ENCODE assay signal across 1 cellular context in the genomic region with DNA sequence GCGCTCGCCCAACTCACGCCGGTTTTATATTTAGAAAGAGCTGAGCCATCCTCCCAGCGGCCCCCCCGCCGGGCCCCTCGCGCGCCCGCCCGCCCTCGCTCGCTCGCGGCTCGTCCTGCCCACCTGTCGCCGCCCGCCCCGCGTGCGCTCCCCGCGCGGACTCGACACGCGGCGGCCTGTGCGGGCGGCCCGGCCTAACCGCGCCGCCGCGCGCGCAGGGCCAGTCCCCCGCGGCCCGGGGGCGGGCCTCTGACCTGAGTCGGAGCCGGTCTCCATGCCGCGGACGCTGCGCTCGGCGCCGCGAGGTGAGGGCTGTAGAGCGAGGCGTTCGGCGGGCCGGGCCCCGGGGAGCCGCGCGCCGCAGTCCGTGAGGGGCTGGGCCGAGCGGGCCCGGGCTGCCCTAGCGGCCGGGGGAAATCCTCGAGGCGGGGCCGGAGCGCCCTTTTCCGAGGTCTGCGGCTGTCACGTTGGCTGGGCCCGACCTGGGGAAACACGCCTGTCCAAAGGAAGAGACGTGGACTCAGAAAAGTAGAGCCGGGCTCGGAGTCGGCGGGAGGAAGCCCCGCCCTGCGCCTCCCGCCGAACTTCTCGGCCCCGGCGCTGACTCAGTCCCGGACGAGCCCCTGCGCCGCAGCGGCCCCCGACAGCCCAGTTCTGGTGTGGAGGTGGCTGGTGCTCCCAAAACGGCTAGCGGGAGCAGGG.
TF ChIP-seq lines count a peak whose summit lies in the region.

A gene with protein sequence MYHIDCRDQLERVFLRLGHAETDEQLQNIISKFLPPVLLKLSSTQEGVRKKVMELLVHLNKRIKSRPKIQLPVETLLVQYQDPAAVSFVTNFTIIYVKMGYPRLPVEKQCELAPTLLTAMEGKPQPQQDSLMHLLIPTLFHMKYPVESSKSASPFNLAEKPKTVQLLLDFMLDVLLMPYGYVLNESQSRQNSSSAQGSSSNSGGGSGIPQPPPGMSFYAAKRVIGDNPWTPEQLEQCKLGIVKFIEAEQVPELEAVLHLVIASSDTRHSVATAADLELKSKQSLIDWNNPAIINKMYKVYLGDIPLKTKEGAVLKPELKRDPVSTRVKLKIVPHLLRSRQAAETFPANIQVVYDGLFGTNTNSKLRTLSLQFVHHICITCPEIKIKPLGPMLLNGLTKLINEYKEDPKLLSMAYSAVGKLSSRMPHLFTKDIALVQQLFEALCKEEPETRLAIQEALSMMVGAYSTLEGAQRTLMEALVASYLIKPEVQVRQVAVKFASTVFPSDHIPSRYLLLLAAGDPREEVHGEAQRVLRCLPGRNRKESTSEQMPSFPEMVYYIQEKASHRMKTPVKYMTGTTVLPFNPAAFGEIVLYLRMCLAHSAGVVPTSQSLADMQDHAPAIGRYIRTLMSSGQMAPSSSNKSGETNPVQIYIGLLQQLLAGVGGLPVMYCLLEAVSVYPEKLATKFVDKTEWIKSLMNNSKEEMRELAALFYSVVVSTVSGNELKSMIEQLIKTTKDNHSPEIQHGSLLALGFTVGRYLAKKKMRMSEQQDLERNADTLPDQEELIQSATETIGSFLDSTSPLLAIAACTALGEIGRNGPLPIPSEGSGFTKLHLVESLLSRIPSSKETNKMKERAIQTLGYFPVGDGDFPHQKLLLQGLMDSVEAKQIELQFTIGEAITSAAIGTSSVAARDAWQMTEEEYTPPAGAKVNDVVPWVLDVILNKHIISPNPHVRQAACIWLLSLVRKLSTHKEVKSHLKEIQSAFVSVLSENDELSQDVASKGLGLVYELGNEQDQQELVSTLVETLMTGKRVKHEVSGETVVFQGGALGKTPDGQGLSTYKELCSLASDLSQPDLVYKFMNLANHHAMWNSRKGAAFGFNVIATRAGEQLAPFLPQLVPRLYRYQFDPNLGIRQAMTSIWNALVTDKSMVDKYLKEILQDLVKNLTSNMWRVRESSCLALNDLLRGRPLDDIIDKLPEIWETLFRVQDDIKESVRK (N-terminal part only) (minus strand): TSS at position 522 of the 702 bp plus-strand sequence. CDS start 11,465 bp downstream, outside the sequence.

TF ChIP-seq in GM12878, 131 proteins besides CTCF, POLR2A, EP300 and RAD21 (continued from another document and continues in another):
- TF ChIP-seq EGR1 (IDR thresholded peaks at IDR 0.05; ENCODE audit: borderline replicate concordance in 1 of 2, low read depth in 2 of 2, low read length in 2 of 2) = no peak; a peak in 1 of 3 replicates
- TF ChIP-seq SRF (IDR thresholded peaks at IDR 0.05; ENCODE audit: low read depth in 2 of 2, low read length in 2 of 2) = no peak
- TF ChIP-seq DPF2 (IDR thresholded peaks at IDR 0.05) = peak; percentile 75
- TF ChIP-seq BACH1 (IDR thresholded peaks at IDR 0.05; ENCODE audit: borderline replicate concordance) = peak; percentile 52
- TF ChIP-seq, protein P1, sequence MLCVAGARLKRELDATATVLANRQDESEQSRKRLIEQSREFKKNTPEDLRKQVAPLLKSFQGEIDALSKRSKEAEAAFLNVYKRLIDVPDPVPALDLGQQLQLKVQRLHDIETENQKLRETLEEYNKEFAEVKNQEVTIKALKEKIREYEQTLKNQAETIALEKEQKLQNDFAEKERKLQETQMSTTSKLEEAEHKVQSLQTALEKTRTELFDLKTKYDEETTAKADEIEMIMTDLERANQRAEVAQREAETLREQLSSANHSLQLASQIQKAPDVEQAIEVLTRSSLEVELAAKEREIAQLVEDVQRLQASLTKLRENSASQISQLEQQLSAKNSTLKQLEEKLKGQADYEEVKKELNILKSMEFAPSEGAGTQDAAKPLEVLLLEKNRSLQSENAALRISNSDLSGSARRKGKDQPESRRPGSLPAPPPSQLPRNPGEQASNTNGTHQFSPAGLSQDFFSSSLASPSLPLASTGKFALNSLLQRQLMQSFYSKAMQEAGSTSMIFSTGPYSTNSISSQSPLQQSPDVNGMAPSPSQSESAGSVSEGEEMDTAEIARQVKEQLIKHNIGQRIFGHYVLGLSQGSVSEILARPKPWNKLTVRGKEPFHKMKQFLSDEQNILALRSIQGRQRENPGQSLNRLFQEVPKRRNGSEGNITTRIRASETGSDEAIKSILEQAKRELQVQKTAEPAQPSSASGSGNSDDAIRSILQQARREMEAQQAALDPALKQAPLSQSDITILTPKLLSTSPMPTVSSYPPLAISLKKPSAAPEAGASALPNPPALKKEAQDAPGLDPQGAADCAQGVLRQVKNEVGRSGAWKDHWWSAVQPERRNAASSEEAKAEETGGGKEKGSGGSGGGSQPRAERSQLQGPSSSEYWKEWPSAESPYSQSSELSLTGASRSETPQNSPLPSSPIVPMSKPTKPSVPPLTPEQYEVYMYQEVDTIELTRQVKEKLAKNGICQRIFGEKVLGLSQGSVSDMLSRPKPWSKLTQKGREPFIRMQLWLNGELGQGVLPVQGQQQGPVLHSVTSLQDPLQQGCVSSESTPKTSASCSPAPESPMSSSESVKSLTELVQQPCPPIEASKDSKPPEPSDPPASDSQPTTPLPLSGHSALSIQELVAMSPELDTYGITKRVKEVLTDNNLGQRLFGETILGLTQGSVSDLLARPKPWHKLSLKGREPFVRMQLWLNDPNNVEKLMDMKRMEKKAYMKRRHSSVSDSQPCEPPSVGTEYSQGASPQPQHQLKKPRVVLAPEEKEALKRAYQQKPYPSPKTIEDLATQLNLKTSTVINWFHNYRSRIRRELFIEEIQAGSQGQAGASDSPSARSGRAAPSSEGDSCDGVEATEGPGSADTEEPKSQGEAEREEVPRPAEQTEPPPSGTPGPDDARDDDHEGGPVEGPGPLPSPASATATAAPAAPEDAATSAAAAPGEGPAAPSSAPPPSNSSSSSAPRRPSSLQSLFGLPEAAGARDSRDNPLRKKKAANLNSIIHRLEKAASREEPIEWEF (IDR thresholded peaks at IDR 0.05; ENCODE audit: insufficient replicate concordance, low read depth, low read length) = no peak
- no peak for TF ChIP-seq BCL11A (IDR thresholded peaks at IDR 0.05; ENCODE audit: low read depth, low read length)
- TF ChIP-seq PAX5 (IDR thresholded peaks at IDR 0.05; ENCODE audit: borderline replicate concordance, low read depth, low read length) = no peak
- TF ChIP-seq, protein P2, sequence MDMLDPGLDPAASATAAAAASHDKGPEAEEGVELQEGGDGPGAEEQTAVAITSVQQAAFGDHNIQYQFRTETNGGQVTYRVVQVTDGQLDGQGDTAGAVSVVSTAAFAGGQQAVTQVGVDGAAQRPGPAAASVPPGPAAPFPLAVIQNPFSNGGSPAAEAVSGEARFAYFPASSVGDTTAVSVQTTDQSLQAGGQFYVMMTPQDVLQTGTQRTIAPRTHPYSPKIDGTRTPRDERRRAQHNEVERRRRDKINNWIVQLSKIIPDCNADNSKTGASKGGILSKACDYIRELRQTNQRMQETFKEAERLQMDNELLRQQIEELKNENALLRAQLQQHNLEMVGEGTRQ (IDR thresholded peaks at IDR 0.05; ENCODE audit: borderline replicate concordance, low read depth, low read length) = no peak
- TF ChIP-seq MEF2A (IDR thresholded peaks at IDR 0.05; ENCODE audit: insufficient read depth, low read depth, low read length) = no peak
- TF ChIP-seq SMAD5 (IDR thresholded peaks at IDR 0.05; ENCODE audit: low read depth) = peak; percentile 30; the same call in 1 of the 2 replicates
- TF ChIP-seq CHD2 (IDR thresholded peaks at IDR 0.05; ENCODE audit: borderline replicate concordance, low read depth, low read length) = 0 out of 2 replicates have a peak, but pooled peaks have one; percentile 23
- no peak for TF ChIP-seq FOXM1 (IDR thresholded peaks at IDR 0.05; ENCODE audit: low read depth, low read length)
- no peak for TF ChIP-seq MTA2 (IDR thresholded peaks at IDR 0.05; ENCODE audit: low read depth)
- peak; percentile 89 for TF ChIP-seq LARP7 (IDR thresholded peaks at IDR 0.05)
- no peak for TF ChIP-seq SIN3A (IDR thresholded peaks at IDR 0.05; ENCODE audit: low read depth, low read length)
- TF ChIP-seq, protein P3, sequence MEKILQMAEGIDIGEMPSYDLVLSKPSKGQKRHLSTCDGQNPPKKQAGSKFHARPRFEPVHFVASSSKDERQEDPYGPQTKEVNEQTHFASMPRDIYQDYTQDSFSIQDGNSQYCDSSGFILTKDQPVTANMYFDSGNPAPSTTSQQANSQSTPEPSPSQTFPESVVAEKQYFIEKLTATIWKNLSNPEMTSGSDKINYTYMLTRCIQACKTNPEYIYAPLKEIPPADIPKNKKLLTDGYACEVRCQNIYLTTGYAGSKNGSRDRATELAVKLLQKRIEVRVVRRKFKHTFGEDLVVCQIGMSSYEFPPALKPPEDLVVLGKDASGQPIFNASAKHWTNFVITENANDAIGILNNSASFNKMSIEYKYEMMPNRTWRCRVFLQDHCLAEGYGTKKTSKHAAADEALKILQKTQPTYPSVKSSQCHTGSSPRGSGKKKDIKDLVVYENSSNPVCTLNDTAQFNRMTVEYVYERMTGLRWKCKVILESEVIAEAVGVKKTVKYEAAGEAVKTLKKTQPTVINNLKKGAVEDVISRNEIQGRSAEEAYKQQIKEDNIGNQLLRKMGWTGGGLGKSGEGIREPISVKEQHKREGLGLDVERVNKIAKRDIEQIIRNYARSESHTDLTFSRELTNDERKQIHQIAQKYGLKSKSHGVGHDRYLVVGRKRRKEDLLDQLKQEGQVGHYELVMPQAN (conservative IDR thresholded peaks at IDR 0.05) = peak; percentile 68
- TF ChIP-seq, protein P4, sequence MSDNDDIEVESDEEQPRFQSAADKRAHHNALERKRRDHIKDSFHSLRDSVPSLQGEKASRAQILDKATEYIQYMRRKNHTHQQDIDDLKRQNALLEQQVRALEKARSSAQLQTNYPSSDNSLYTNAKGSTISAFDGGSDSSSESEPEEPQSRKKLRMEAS (IDR thresholded peaks at IDR 0.05; ENCODE audit: low read depth, low read length) = peak; percentile 55
- 0 out of 2 replicates have a peak, but pooled peaks have one; percentile 19 for TF ChIP-seq JUNB (IDR thresholded peaks at IDR 0.05)
- no peak for TF ChIP-seq ETV6 (conservative IDR thresholded peaks at IDR 0.05 in 1 of 2, IDR thresholded peaks at IDR 0.05 in 1 of 2; ENCODE audit: borderline replicate concordance in 1 of 2, low read depth in 1 of 2)
- TF ChIP-seq POU2F2 (IDR thresholded peaks at IDR 0.05; ENCODE audit: borderline replicate concordance, low read depth, low read length) = 0 out of 3 replicates have a peak, but pooled peaks have one; percentile 31
- no peak for TF ChIP-seq RBBP5 (conservative IDR thresholded peaks at IDR 0.05)
- TF ChIP-seq, protein P5, sequence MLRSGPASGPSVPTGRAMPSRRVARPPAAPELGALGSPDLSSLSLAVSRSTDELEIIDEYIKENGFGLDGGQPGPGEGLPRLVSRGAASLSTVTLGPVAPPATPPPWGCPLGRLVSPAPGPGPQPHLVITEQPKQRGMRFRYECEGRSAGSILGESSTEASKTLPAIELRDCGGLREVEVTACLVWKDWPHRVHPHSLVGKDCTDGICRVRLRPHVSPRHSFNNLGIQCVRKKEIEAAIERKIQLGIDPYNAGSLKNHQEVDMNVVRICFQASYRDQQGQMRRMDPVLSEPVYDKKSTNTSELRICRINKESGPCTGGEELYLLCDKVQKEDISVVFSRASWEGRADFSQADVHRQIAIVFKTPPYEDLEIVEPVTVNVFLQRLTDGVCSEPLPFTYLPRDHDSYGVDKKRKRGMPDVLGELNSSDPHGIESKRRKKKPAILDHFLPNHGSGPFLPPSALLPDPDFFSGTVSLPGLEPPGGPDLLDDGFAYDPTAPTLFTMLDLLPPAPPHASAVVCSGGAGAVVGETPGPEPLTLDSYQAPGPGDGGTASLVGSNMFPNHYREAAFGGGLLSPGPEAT (IDR thresholded peaks at IDR 0.05; ENCODE audit: low read depth) = 0 out of 2 replicates have a peak, but pooled peaks have one; percentile 40
- TF ChIP-seq SUPT20H (IDR thresholded peaks at IDR 0.05; ENCODE audit: borderline replicate concordance, control insufficient read depth, low read depth, low read length) = no peak
- TF ChIP-seq TARDBP (IDR thresholded peaks at IDR 0.05; ENCODE audit: borderline replicate concordance) = no peak
- TF ChIP-seq RELA (IDR thresholded peaks at IDR 0.05; ENCODE audit: borderline replicate concordance, partially characterized antibody) = peak; percentile 22
- TF ChIP-seq ASH2L (IDR thresholded peaks at IDR 0.05; ENCODE audit: borderline replicate concordance, low read depth) = no peak
- TF ChIP-seq CEBPB (IDR thresholded peaks at IDR 0.05; ENCODE audit: borderline replicate concordance in 1 of 2, low read depth in 2 of 2, low read length in 2 of 2) = no peak
- TF ChIP-seq, protein P6, sequence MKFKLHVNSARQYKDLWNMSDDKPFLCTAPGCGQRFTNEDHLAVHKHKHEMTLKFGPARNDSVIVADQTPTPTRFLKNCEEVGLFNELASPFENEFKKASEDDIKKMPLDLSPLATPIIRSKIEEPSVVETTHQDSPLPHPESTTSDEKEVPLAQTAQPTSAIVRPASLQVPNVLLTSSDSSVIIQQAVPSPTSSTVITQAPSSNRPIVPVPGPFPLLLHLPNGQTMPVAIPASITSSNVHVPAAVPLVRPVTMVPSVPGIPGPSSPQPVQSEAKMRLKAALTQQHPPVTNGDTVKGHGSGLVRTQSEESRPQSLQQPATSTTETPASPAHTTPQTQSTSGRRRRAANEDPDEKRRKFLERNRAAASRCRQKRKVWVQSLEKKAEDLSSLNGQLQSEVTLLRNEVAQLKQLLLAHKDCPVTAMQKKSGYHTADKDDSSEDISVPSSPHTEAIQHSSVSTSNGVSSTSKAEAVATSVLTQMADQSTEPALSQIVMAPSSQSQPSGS (IDR thresholded peaks at IDR 0.05; ENCODE audit: low read length) = no peak
- no peak for TF ChIP-seq HDAC6 (IDR thresholded peaks at IDR 0.05; ENCODE audit: unreplicated experiment)
- TF ChIP-seq MYC (IDR thresholded peaks at IDR 0.05; ENCODE audit: insufficient read depth, insufficient read length, insufficient replicate concordance, low read length, severe bottlenecking) = peak; percentile 62
- no peak for TF ChIP-seq SMARCA5 (IDR thresholded peaks at IDR 0.05)
- peak; percentile 91 for TF ChIP-seq IKZF1 (conservative IDR thresholded peaks at IDR 0.05)
- TF ChIP-seq, protein P7, sequence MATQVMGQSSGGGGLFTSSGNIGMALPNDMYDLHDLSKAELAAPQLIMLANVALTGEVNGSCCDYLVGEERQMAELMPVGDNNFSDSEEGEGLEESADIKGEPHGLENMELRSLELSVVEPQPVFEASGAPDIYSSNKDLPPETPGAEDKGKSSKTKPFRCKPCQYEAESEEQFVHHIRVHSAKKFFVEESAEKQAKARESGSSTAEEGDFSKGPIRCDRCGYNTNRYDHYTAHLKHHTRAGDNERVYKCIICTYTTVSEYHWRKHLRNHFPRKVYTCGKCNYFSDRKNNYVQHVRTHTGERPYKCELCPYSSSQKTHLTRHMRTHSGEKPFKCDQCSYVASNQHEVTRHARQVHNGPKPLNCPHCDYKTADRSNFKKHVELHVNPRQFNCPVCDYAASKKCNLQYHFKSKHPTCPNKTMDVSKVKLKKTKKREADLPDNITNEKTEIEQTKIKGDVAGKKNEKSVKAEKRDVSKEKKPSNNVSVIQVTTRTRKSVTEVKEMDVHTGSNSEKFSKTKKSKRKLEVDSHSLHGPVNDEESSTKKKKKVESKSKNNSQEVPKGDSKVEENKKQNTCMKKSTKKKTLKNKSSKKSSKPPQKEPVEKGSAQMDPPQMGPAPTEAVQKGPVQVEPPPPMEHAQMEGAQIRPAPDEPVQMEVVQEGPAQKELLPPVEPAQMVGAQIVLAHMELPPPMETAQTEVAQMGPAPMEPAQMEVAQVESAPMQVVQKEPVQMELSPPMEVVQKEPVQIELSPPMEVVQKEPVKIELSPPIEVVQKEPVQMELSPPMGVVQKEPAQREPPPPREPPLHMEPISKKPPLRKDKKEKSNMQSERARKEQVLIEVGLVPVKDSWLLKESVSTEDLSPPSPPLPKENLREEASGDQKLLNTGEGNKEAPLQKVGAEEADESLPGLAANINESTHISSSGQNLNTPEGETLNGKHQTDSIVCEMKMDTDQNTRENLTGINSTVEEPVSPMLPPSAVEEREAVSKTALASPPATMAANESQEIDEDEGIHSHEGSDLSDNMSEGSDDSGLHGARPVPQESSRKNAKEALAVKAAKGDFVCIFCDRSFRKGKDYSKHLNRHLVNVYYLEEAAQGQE (IDR thresholded peaks at IDR 0.05; ENCODE audit: low read depth, low read length) = 0 out of 2 replicates have a peak, but pooled peaks have one; percentile 7
- 0 out of 2 replicates have a peak, but pooled peaks have one; percentile 20 for TF ChIP-seq SPI1 (IDR thresholded peaks at IDR 0.05; ENCODE audit: borderline replicate concordance, insufficient read depth, low read depth, low read length)
- no peak for TF ChIP-seq TCF12 (IDR thresholded peaks at IDR 0.05; ENCODE audit: low read depth, low read length)
